ENCODE assay signal across 8 cellular contexts in genomic region chr11:94623120-94623735, GRCh38. TPM values are rescaled to one million over a fixed set of nuclear protein-coding genes. Genes with fewer than 3 reads are reported as not detected.
DNase-seq lines count a peak whose midpoint lies in the region; ATAC-seq lines count a peak whose summit lies in the region.

No MANE protein-coding gene starts in this region.

- no peaks in the 10 kb centered on the region for H3K4me1 ChIP-seq in CD8-positive, alpha-beta memory T cell (ENCODE audit: insufficient read depth, low read length)

- H3K27ac ChIP-seq in CD8-positive, alpha-beta memory T cell (ENCODE audit: low read depth, low read length), result no peak overlapping the region

- no peaks in the 10 kb centered on the region for H3K9me3 ChIP-seq in CD8-positive, alpha-beta memory T cell (ENCODE audit: low read length)

- no peaks in the 10 kb centered on the region for H3K4me1 Mint-ChIP-seq in CD8-positive, alpha-beta memory T cell
- H3K4me1 Mint-ChIP-seq in activated CD4-positive, alpha-beta T cell treated with anti-CD3 and anti-CD28 coated beads, Interleukin-2, amount 10 ng/mL, durations not matched to agents 24 days and 14 days, result no peaks in the 10 kb centered on the region
- no peaks in the 10 kb centered on the region for H3K4me1 Mint-ChIP-seq in naive B cell

- ATAC-seq in HG03565 (IDR thresholded peaks at IDR 0.05; ENCODE audit: unreplicated experiment) (peak; percentile 69), esophagus mucosa (peak; percentile 98), naive B cell (ENCODE audit: low read depth in 2 of 2) (peak; percentile 63 to 68)

- H3K27ac Mint-ChIP-seq in CD8-positive, alpha-beta memory T cell, result no peak overlapping the region
- H3K27ac Mint-ChIP-seq in activated CD4-positive, alpha-beta T cell treated with anti-CD3 and anti-CD28 coated beads, Interleukin-2, amount 10 ng/mL, durations not matched to agents 24 days and 14 days, result no peak overlapping the region
- H3K27ac Mint-ChIP-seq in naive B cell, result no peak overlapping the region

- H3K4me3 Mint-ChIP-seq in CD8-positive, alpha-beta memory T cell, result no peak overlapping the region
- H3K4me3 Mint-ChIP-seq in activated CD4-positive, alpha-beta T cell treated with anti-CD3 and anti-CD28 coated beads, Interleukin-2, amount 10 ng/mL, durations not matched to agents 24 days and 14 days, result no peak overlapping the region
- no peak overlapping the region for H3K4me3 Mint-ChIP-seq in naive B cell

- intact Hi-C loops in activated CD4-positive, alpha-beta T cell treated with anti-CD3 and anti-CD28 coated beads, Interleukin-2, amount 10 ng/mL, durations not matched to agents 24 days and 14 days (cut with micrococcal nuclease), result loop anchor here (1.0 to 10.0 kb wide), 6 partner anchors 142 to 1804 kb away; partner anchors contain the start of gene AMOTL1

- peak in 3 of 5 donors; percentile 16 to 53 (median 40) for DNase-seq in CD8-positive, alpha-beta memory T cell
- DNase-seq in GM19240 (ENCODE audit: insufficient read length, low spot score) (peak; percentile 11), NCI-H524 (lab: John Stamatoyannopoulos, UW) (peak; percentile 78 to 90), naive B cell (peak; percentile 27), ureter (ENCODE audit: low spot score) (peak; percentile 57)
- DNase-seq in activated CD4-positive, alpha-beta T cell treated with anti-CD3 and anti-CD28 coated beads, Interleukin-2, amount 10 ng/mL, durations not matched to agents 24 days and 14 days, result peak; percentile 86

- CTCF ChIA-PET in CD8-positive, alpha-beta memory T cell (lab: Charles Lee), result no interaction called here

- H3K4me3 ChIP-seq in CD8-positive, alpha-beta memory T cell (ENCODE audit: low read length), result no peak overlapping the region

- peaks cover 14 to 21% of the 10 kb centered on the region in 2 donors for H3K27me3 Mint-ChIP-seq in CD8-positive, alpha-beta memory T cell
- peaks cover 3% of the 10 kb centered on the region for H3K27me3 Mint-ChIP-seq in activated CD4-positive, alpha-beta T cell treated with anti-CD3 and anti-CD28 coated beads, Interleukin-2, amount 10 ng/mL, durations not matched to agents 24 days and 14 days
- H3K27me3 Mint-ChIP-seq in naive B cell, result peaks cover 11 to 14% (median 11%) of the 10 kb centered on the region in 3 donors

- peaks cover 0 to 11% (median 1%) of the 10 kb centered on the region in 3 donors for H3K36me3 Mint-ChIP-seq in CD8-positive, alpha-beta memory T cell
- H3K36me3 Mint-ChIP-seq in activated CD4-positive, alpha-beta T cell treated with anti-CD3 and anti-CD28 coated beads, Interleukin-2, amount 10 ng/mL, durations not matched to agents 24 days and 14 days (ENCODE audit: low read depth), result no peaks in the 10 kb centered on the region
- H3K36me3 Mint-ChIP-seq in naive B cell, result peaks cover 10 to 11% of the 10 kb centered on the region in 2 donors

- POLR2A ChIA-PET in CD8-positive, alpha-beta memory T cell (lab: Charles Lee), result no interaction called here

- no peaks in the 10 kb centered on the region for H3K27me3 ChIP-seq in CD8-positive, alpha-beta memory T cell (ENCODE audit: insufficient read depth, low read length, poor library complexity, severe bottlenecking)

- H3K9me3 Mint-ChIP-seq in CD8-positive, alpha-beta memory T cell, result peaks cover 6 to 16% (median 10%) of the 10 kb centered on the region in 5 donors
- peaks cover 11% of the 10 kb centered on the region for H3K9me3 Mint-ChIP-seq in activated CD4-positive, alpha-beta T cell treated with anti-CD3 and anti-CD28 coated beads, Interleukin-2, amount 10 ng/mL, durations not matched to agents 24 days and 14 days
- H3K9me3 Mint-ChIP-seq in naive B cell, result peaks cover 6 to 24% (median 10%) of the 10 kb centered on the region in 7 donors

- no peaks in the 10 kb centered on the region for H3K36me3 ChIP-seq in CD8-positive, alpha-beta memory T cell (ENCODE audit: insufficient read depth, low read length)

RNA-seq across cellular contexts. Expression of gene PIWIL4, which starts 56.1 kb away (rescaled TPM):
- total RNA-seq in CD8-positive, alpha-beta memory T cell, result under 1 TPM; 0.58 to 0.61 TPM
- polyA plus RNA-seq in CD8-positive, alpha-beta memory T cell, result 0.36 TPM
- total RNA-seq in activated CD4-positive, alpha-beta T cell treated with anti-CD3 and anti-CD28 coated beads, Interleukin-2, amount 10 ng/mL, durations not matched to agents 24 days and 14 days, result 0.65 and 0.73 TPM in 2 replicates
- total RNA-seq in esophagus mucosa (0.80 TPM), ureter (3.7 TPM)
- under 1 TPM in 4 of 6 donors, not detected in 2; 0.33 to 0.89 (median 0.59) TPM for polyA plus RNA-seq in naive B cell (ENCODE audit: low read depth in 6 of 6)

Comparison
In these comparisons a context has a peak if more than half of its experiments do, and no peak if none do; other contexts are left out.
1. DNase-seq: peak in every context shown above with its lines; median percentile 86 in activated CD4-positive, alpha-beta T cell treated with anti-CD3 and anti-CD28 coated beads, Interleukin-2, amount 10 ng/mL, durations not matched to agents 24 days and 14 days; 84 in NCI-H524; 57 in ureter; 40 in CD8-positive, alpha-beta memory T cell; 27 in naive B cell; 11 in GM19240.